17 cellular contexts compared by ENCODE assay signal in genomic region chr1:108070662-108071061, GRCh38.
"Had no signal": no experiment of that assay in that cellular context is flagged by ENCODE, and none has a peak within 500 bp of the region (broad histone marks: within the 10 kb centered on the region; RNA-seq: fewer than 3 reads in every experiment).

No MANE protein-coding gene starts in this region.

- H3K27ac Mint-ChIP-seq: nephron progenitor cell had no signal

- H3K4me3 Mint-ChIP-seq: naive B cell, nephron progenitor cell had no signal

- ATAC-seq: esophagus mucosa, gastroesophageal sphincter, left lung, psoas muscle had no signal

- H3K36me3 Mint-ChIP-seq: naive B cell had no signal

- H3K27me3 Mint-ChIP-seq: naive B cell had no signal

- H3K9me3 Mint-ChIP-seq: nephron progenitor cell had no signal

- DNase-seq: cortex of kidney; effector memory CD4-positive, alpha-beta T cell; foreskin fibroblast; glutamatergic neuron; islet precursor cell; left lung; mesendoderm; naive B cell; nephron progenitor cell; psoas muscle; retina; sigmoid colon; stimulated activated CD4-positive, alpha-beta T cell treated with anti-CD3 and anti-CD28 coated beads, Interleukin-12 subunit alpha, Interleukin-12 subunit beta, amount 100 ng/mL, for 4 hours; stimulated activated naive CD4-positive, alpha-beta T cell; trophoblast cell had no signal

- H3K4me1 Mint-ChIP-seq: nephron progenitor cell had no signal
